ENCODE assay signal across 8 cellular contexts in genomic region chr13:25170554-25171107, GRCh38. TPM values are rescaled to one million over a fixed set of nuclear protein-coding genes. Genes with fewer than 3 reads are reported as not detected.
DNase-seq lines count a peak whose midpoint lies in the region; ATAC-seq, FAIRE-seq and TF ChIP-seq lines count a peak whose summit lies in the region.
"Had no signal": no experiment of that assay in that cellular context is flagged by ENCODE, and none has a peak within 500 bp of the region (broad histone marks: within the 10 kb centered on the region; RNA-seq: fewer than 3 reads in every experiment).

No MANE protein-coding gene starts in this region.

- no peaks in the 10 kb centered on the region for H3K36me3 ChIP-seq in sigmoid colon
- H3K36me3 ChIP-seq in kidney (ENCODE audit: control insufficient read depth in 1 of 2, insufficient read depth in 2 of 2, low read length in 2 of 2) = no peaks in the 10 kb centered on the region

- in situ Hi-C loops in GM13977 (cut with MboI; ENCODE audit: low pct_unique_long_range_greater_than_20kb, low sequenced_read_pairs, unreplicated experiment) = no loop called here

- intact Hi-C loops in sigmoid colon (cut with DNase I) = no loop called here
- intact Hi-C loops in kidney (cut with DNase I) = no loop called here

- H3K9me3 ChIP-seq in sigmoid colon (no peaks in the 10 kb centered on the region), kidney (ENCODE audit: control insufficient read depth in 1 of 2, low read length in 2 of 2) (no peaks in the 10 kb centered on the region)

- no peak for TF ChIP-seq POLR2A in sigmoid colon (IDR thresholded peaks at IDR 0.05)

- H3K4me3 ChIP-seq in sigmoid colon (peak overlapping the region in 3 of 4 donors; percentile 36 to 48 (median 45)), kidney (ENCODE audit: low read length in 2 of 2) (no peak overlapping the region)
- H3K4me3 ChIP-seq: K562 had no signal

- TF ChIP-seq EP300 in sigmoid colon (IDR thresholded peaks at IDR 0.05) = no peak

- H3K9ac ChIP-seq in kidney (ENCODE audit: low read length in 2 of 2) = no peak overlapping the region

- H3K27me3 ChIP-seq in sigmoid colon = peaks cover 24 to 54% (median 33%) of the 10 kb centered on the region in 3 donors

- FAIRE-seq in kidney (lab: Jason Lieb, UNC) = no peak
- FAIRE-seq: K562 had no signal

- no peak for ATAC-seq in esophagus mucosa
- no peak for ATAC-seq in GM18861 (IDR thresholded peaks at IDR 0.05; ENCODE audit: unreplicated experiment)
- ATAC-seq: K562 had no signal

- WGBS in sigmoid colon, 2 donors = 3 to 21% methylated on average over 74 of the region's 74 CpGs

- peaks cover 0 to 18% (median 17%) of the 10 kb centered on the region in 4 donors for H3K4me1 ChIP-seq in sigmoid colon
- H3K4me1 ChIP-seq in kidney (ENCODE audit: control insufficient read depth in 1 of 2, insufficient read depth in 1 of 2, low read depth in 1 of 2, low read length in 2 of 2) = peaks cover 0 to 2% of the 10 kb centered on the region in 2 donors

- H3K27ac ChIP-seq in sigmoid colon (peak overlapping the region in 1 of 4 donors; percentile 56), kidney (ENCODE audit: low read depth in 2 of 2, low read length in 2 of 2) (no peak overlapping the region)

- DNase-seq in GM13977 (ENCODE audit: low spot score) (peak; percentile 52), NCI-H748 (lab: John Stamatoyannopoulos, UW; ENCODE audit: unreplicated experiment) (peak; percentile 85), globus pallidus (ENCODE audit: low spot score) (peak; percentile 71), sigmoid colon (no peak), kidney (no peak)

- TF ChIP-seq CTCF in GM13977 (IDR thresholded peaks at IDR 0.05; ENCODE audit: extremely low read depth, insufficient read depth, missing control alignments) (no peak), sigmoid colon (IDR thresholded peaks at IDR 0.05) (no peak), kidney (IDR thresholded peaks at IDR 0.05; ENCODE audit: borderline replicate concordance, extremely low read depth, insufficient read depth) (no peak)

RNA-seq across cellular contexts. Expression of gene AMER2, which starts 1.5 kb away (rescaled TPM):
- total RNA-seq in sigmoid colon (1 to 10 TPM in 3 of 4 donors, under 1 TPM in 1; 0.49 to 2.4 (median 1.3) TPM), esophagus mucosa (not detected), kidney (0.06 TPM)
- polyA plus RNA-seq in sigmoid colon (under 1 TPM in 1 of 3 donors, not detected in 2; 0.09 TPM), kidney (ENCODE audit: insufficient read depth, low read depth, low replicate concordance) (not detected)
- total RNA-seq: K562 had no signal
- polyA plus RNA-seq: K562 had no signal

Comparison
In these comparisons a context has a peak if more than half of its experiments do, and no peak if none do; other contexts are left out.
1. DNase-seq: peak in GM13977 (single experiment), NCI-H748 (single experiment) and globus pallidus (single experiment); none in sigmoid colon (single experiment) and kidney (single experiment).
2. H3K4me3 ChIP-seq: peak in sigmoid colon (3 of 4); none in kidney (0 of 2).